ENCODE assay signal across 8 cellular contexts in genomic region chr19:49514151-49514550, GRCh38. TPM values are rescaled to one million over a fixed set of nuclear protein-coding genes. Genes with fewer than 3 reads are reported as not detected.
DNase-seq lines count a peak whose midpoint lies in the region; ATAC-seq and TF ChIP-seq lines count a peak whose summit lies in the region.
"Had no signal": no experiment of that assay in that cellular context is flagged by ENCODE, and none has a peak within 500 bp of the region (broad histone marks: within the 10 kb centered on the region; RNA-seq: fewer than 3 reads in every experiment).

No MANE protein-coding gene starts in this region.

- H3K36me3 ChIP-seq in HUES6 (ENCODE audit: control insufficient read depth, insufficient read depth, low read length) (peaks cover 11% of the 10 kb centered on the region), adipocyte (ENCODE audit: control insufficient read depth, insufficient read depth, low read length, severe bottlenecking) (peaks cover 2% of the 10 kb centered on the region)

- peaks cover 28% of the 10 kb centered on the region for H3K4me1 Mint-ChIP-seq in osteocyte (ENCODE audit: unreplicated experiment)

- H3K27me3 ChIP-seq in HUES6 (ENCODE audit: control insufficient read depth, insufficient read depth, low read length) (no peaks in the 10 kb centered on the region), adipocyte (replicated peaks; ENCODE audit: control insufficient read depth, insufficient read depth, low read length) (no peaks in the 10 kb centered on the region)

- peaks cover 20% of the 10 kb centered on the region for H3K36me3 Mint-ChIP-seq in osteocyte (ENCODE audit: unreplicated experiment)

- H3K27ac Mint-ChIP-seq in osteocyte (ENCODE audit: unreplicated experiment): no peak overlapping the region

- H3K27me3 Mint-ChIP-seq in osteocyte (ENCODE audit: unreplicated experiment): no peaks in the 10 kb centered on the region

- H3K9me3 ChIP-seq in HUES6 (ENCODE audit: control insufficient read depth, insufficient read depth, low read depth, low read length): no peaks in the 10 kb centered on the region
- H3K9me3 ChIP-seq in adipocyte (ENCODE audit: control insufficient read depth, low read length): no peaks in the 10 kb centered on the region

- peak overlapping the region; percentile 86 for H3K4me3 ChIP-seq in HUES6 (ENCODE audit: low read depth, low read length)
- H3K4me3 ChIP-seq in adipocyte (ENCODE audit: low read length): peak overlapping the region; percentile 82
- H3K4me3 ChIP-seq: PC-9 had no signal

- no peaks in the 10 kb centered on the region for H3K9me3 Mint-ChIP-seq in osteocyte (ENCODE audit: unreplicated experiment)

- ATAC-seq in HG03196 (IDR thresholded peaks at IDR 0.05; ENCODE audit: unreplicated experiment): no peak
- ATAC-seq in GM21723 (IDR thresholded peaks at IDR 0.05; ENCODE audit: unreplicated experiment): no peak

- peak overlapping the region; percentile 50 for H3K9ac ChIP-seq in HUES6 (ENCODE audit: low read length)
- H3K9ac ChIP-seq in adipocyte (ENCODE audit: low read length): peak overlapping the region; percentile 86

- peaks cover 17% of the 10 kb centered on the region for H3K4me1 ChIP-seq in HUES6 (ENCODE audit: control insufficient read depth, insufficient read depth, low read length)
- H3K4me1 ChIP-seq in adipocyte (ENCODE audit: control insufficient read depth, insufficient read depth, low read length): peaks cover 36% of the 10 kb centered on the region

- no peak overlapping the region for H3K27ac ChIP-seq in HUES6 (ENCODE audit: low read depth, low read length)
- H3K27ac ChIP-seq: PC-9 had no signal

- TF ChIP-seq CTCF in osteocyte (IDR thresholded peaks at IDR 0.05): no peak

- H3K4me3 Mint-ChIP-seq in osteocyte (ENCODE audit: unreplicated experiment): peak overlapping the region; percentile 78

- DNase-seq in adipocyte (ENCODE audit: low read depth) (no peak), osteocyte (ENCODE audit: extremely low spot score, unreplicated experiment) (no peak), activated gamma-delta T cell treated with Interleukin-2 at 50 U/mL for 16 hours (no peak)
- DNase-seq: activated naive CD4-positive, alpha-beta T cell treated with Interleukin-2 at 50 U/mL for 16 hours had no signal

RNA-seq across cellular contexts. Expression of gene FCGRT, which starts 1.7 kb away (rescaled TPM):
- 253 and 278 TPM in 2 replicates for total RNA-seq in osteocyte

RNA-seq across cellular contexts. Expression of gene RCN3, which starts 13.7 kb away (rescaled TPM):
- total RNA-seq in osteocyte: 81.3 and 85.0 TPM in 2 replicates

RNA-seq across cellular contexts. Expression of gene RPS11, which starts 17.9 kb away (rescaled TPM):
- 1,892 and 1,912 TPM in 2 replicates for total RNA-seq in osteocyte

RNA-seq across cellular contexts. Expression of gene RPL13A, which starts 26.7 kb away (rescaled TPM):
- total RNA-seq in osteocyte: 2,592 and 2,617 TPM in 2 replicates

RNA-seq across cellular contexts. Expression of gene FLT3LG, which starts 40.1 kb away (rescaled TPM):
- 10.8 and 11.3 TPM in 2 replicates for total RNA-seq in osteocyte
